ENCODE assay signal across 3 cellular contexts in genomic region chr9:113493080-113493615, GRCh38.
TF ChIP-seq lines count a peak whose summit lies in the region.

No MANE protein-coding gene starts in this region.

TF ChIP-seq in SK-N-SH treated with all-trans-retinoic acid at 6 μM for 48 hours, 23 proteins besides CTCF, POLR2A, EP300 and RAD21:
- TF ChIP-seq RARB (CRISPR knock-in tag; IDR thresholded peaks at IDR 0.05) (no peak), ZC3H10 (CRISPR knock-in tag; IDR thresholded peaks at IDR 0.05) (no peak), ZNF70 (CRISPR knock-in tag; IDR thresholded peaks at IDR 0.05) (no peak), TOX (CRISPR knock-in tag; IDR thresholded peaks at IDR 0.05; ENCODE audit: borderline replicate concordance) (no peak), CREB5 (CRISPR knock-in tag; IDR thresholded peaks at IDR 0.05; ENCODE audit: low read depth) (no peak), ARNTL (CRISPR knock-in tag; IDR thresholded peaks at IDR 0.05; ENCODE audit: borderline replicate concordance, low read depth) (no peak), PATZ1 (CRISPR knock-in tag; IDR thresholded peaks at IDR 0.05; ENCODE audit: borderline replicate concordance) (no peak), POU6F1 (CRISPR knock-in tag; IDR thresholded peaks at IDR 0.05; ENCODE audit: borderline replicate concordance, low read depth) (no peak), ZFP30 (CRISPR knock-in tag; IDR thresholded peaks at IDR 0.05) (no peak), ESRRG (CRISPR knock-in tag; IDR thresholded peaks at IDR 0.05) (no peak), GLIS3 (CRISPR knock-in tag; IDR thresholded peaks at IDR 0.05) (no peak), ZNF565 (CRISPR knock-in tag; conservative IDR thresholded peaks at IDR 0.05; ENCODE audit: low read depth) (no peak), ZFP3 (CRISPR knock-in tag; IDR thresholded peaks at IDR 0.05) (no peak)

TF ChIP-seq in SK-N-SH, 30 proteins besides CTCF, POLR2A, EP300 and RAD21:
- TF ChIP-seq FOXJ3 (CRISPR knock-in tag; IDR thresholded peaks at IDR 0.05) (no peak), GATA2 (CRISPR knock-in tag; IDR thresholded peaks at IDR 0.05) (no peak), POLR2AphosphoS5 (IDR thresholded peaks at IDR 0.05; ENCODE audit: low read depth, low read length) (no peak), RFX5 (IDR thresholded peaks at IDR 0.05; ENCODE audit: low read length) (no peak), TAF1 (IDR thresholded peaks at IDR 0.05; ENCODE audit: borderline replicate concordance, low read depth, low read length) (no peak), PBX3 (IDR thresholded peaks at IDR 0.05) (no peak), NFIC (IDR thresholded peaks at IDR 0.05; ENCODE audit: borderline replicate concordance) (no peak), SMC3 (IDR thresholded peaks at IDR 0.05; ENCODE audit: low read depth, low read length) (no peak), YY1 (IDR thresholded peaks at IDR 0.05; ENCODE audit: low read depth) (no peak), SIN3A (IDR thresholded peaks at IDR 0.05; ENCODE audit: borderline replicate concordance, low read depth, low read length) (no peak), ELF1 (IDR thresholded peaks at IDR 0.05) (no peak), MEF2A (IDR thresholded peaks at IDR 0.05; ENCODE audit: borderline replicate concordance, low read depth) (no peak), MAX (IDR thresholded peaks at IDR 0.05; ENCODE audit: low read depth) (no peak), TCF12 (IDR thresholded peaks at IDR 0.05) (no peak), USF1 (IDR thresholded peaks at IDR 0.05; ENCODE audit: borderline replicate concordance, low read depth) (no peak)
TF ChIP-seq in SK-N-SH: peak in this region for 0.

TF ChIP-seq in HepG2, 621 proteins besides CTCF, POLR2A, EP300 and RAD21:
- TF ChIP-seq ZNF318 (CRISPR knock-in tag; IDR thresholded peaks at IDR 0.05), result no peak
- peak; percentile 50 for TF ChIP-seq MAFF (IDR thresholded peaks at IDR 0.05; ENCODE audit: low read depth, low read length)
- TF ChIP-seq MAFK (conservative IDR thresholded peaks at IDR 0.05 in 1 of 2, IDR thresholded peaks at IDR 0.05 in 1 of 2; ENCODE audit: low read length in 2 of 2), result peak in 1 of 2 experiments; percentile 62; a peak in 3 of 4 replicates
